12 cellular contexts compared by ENCODE assay signal in genomic region chr18:72107647-72108046, GRCh38.
A peak's percentile ranks its signal among the peaks of the same experiment; 100 is the strongest.
DNase-seq lines count a peak whose midpoint lies in the region; ATAC-seq, FAIRE-seq and TF ChIP-seq lines count a peak whose summit lies in the region.
"Had no signal": no experiment of that assay in that cellular context is flagged by ENCODE, and none has a peak within 500 bp of the region (broad histone marks: within the 10 kb centered on the region; RNA-seq: fewer than 3 reads in every experiment).

No MANE protein-coding gene starts in this region.

- H3K36me3 ChIP-seq in adipocyte (ENCODE audit: control insufficient read depth, insufficient read depth, low read length, severe bottlenecking), result no peaks in the 10 kb centered on the region
- H3K36me3 ChIP-seq: neutrophil had no signal

- H3K4me1 ChIP-seq in adipocyte (ENCODE audit: control insufficient read depth, insufficient read depth, low read length), result no peaks in the 10 kb centered on the region

- no peak overlapping the region for H3K9ac ChIP-seq in adipocyte (ENCODE audit: low read length)

- no peaks in the 10 kb centered on the region for H3K9me3 ChIP-seq in adipocyte (ENCODE audit: control insufficient read depth, low read length)
- H3K9me3 ChIP-seq: neutrophil had no signal

- no peak overlapping the region for H3K4me3 ChIP-seq in adipocyte (ENCODE audit: low read length)

- FAIRE-seq in GM12891 (lab: Jason Lieb, UNC), result no peak

- H3K27me3 ChIP-seq in adipocyte (replicated peaks; ENCODE audit: control insufficient read depth, insufficient read depth, low read length), result no peaks in the 10 kb centered on the region
- H3K27me3 ChIP-seq: neutrophil had no signal

- no peak for TF ChIP-seq POLR2A in GM12891 (IDR thresholded peaks at IDR 0.05; ENCODE audit: low read depth, low read length)

- ATAC-seq in HG02852 (IDR thresholded peaks at IDR 0.05; ENCODE audit: unreplicated experiment) (no peak), HG02759 (IDR thresholded peaks at IDR 0.05; ENCODE audit: unreplicated experiment) (no peak)

- DNase-seq in AG08396 (ENCODE audit: low spot score) (peak; percentile 1), NCI-H1092 (lab: John Stamatoyannopoulos, UW) (peak; percentile 34), adipocyte (ENCODE audit: low read depth) (peak; percentile 74), iPS-NIHi11 (ENCODE audit: low spot score) (peak; percentile 54), GM12891 (ENCODE audit: insufficient read length, low spot score) (no peak), NCI-H1105 treated with DMSO at 0.1 percent for 48 hours (lab: John Stamatoyannopoulos, UW) (no peak)
- DNase-seq: aorta, NCI-H774, T1000 had no signal

TF ChIP-seq in GM12891, 5 proteins besides CTCF, POLR2A, EP300 and RAD21:
- no peak for TF ChIP-seq POLR2AphosphoS5 (IDR thresholded peaks at IDR 0.05; ENCODE audit: low read depth, low read length)
- no peak for TF ChIP-seq PAX5 (IDR thresholded peaks at IDR 0.05; ENCODE audit: insufficient read depth, low read length, severe bottlenecking)
- no peak for TF ChIP-seq POU2F2 (IDR thresholded peaks at IDR 0.05; ENCODE audit: low read depth, low read length)
- no peak for TF ChIP-seq TAF1 (IDR thresholded peaks at IDR 0.05; ENCODE audit: low read depth, low read length)
- no peak for TF ChIP-seq SPI1 (IDR thresholded peaks at IDR 0.05; ENCODE audit: low read depth, low read length)

Comparison
In these comparisons a context has a peak if more than half of its experiments do, and no peak if none do; other contexts are left out.
1. DNase-seq: peak in AG08396 (single experiment), NCI-H1092 (single experiment), adipocyte (single experiment) and iPS-NIHi11 (single experiment); none in GM12891 (single experiment) and NCI-H1105 treated with DMSO at 0.1 percent for 48 hours (single experiment).